ENCODE assay signal across 24 cellular contexts in genomic region chr14:54703082-54703481, GRCh38.
"Had no signal": no experiment of that assay in that cellular context is flagged by ENCODE, and none has a peak within 500 bp of the region (broad histone marks: within the 10 kb centered on the region; RNA-seq: fewer than 3 reads in every experiment).

No MANE protein-coding gene starts in this region.

- DNase-seq: effector memory CD4-positive, alpha-beta T cell; heart right ventricle; hypothalamus; kidney glomerular epithelial cell; lower lobe of right lung; midbrain; occipital lobe; pancreas; sigmoid colon; small intestine; stimulated activated CD4-positive, alpha-beta T cell treated with anti-CD3 and anti-CD28 coated beads, Interleukin-12 subunit alpha, Interleukin-12 subunit beta, amount 100 ng/mL, for 4 hours; stimulated activated CD4-positive, alpha-beta T cell treated with anti-CD3 and anti-CD28 coated beads, Interleukin-2, amount 100 ng/mL, for 48 hours; stimulated activated naive CD4-positive, alpha-beta T cell treated with Interleukin-2 at 50 U/mL for 16 hours; thyroid gland; upper lobe of left lung had no signal

- H3K4me3 ChIP-seq: heart right ventricle, lower lobe of right lung, neural progenitor cell, pancreas, sigmoid colon, suprapubic skin, thyroid gland, upper lobe of left lung had no signal

- H3K36me3 Mint-ChIP-seq: natural killer cell treated with Interleukin-12 subunit alpha and Interleukin-12 subunit beta and Interleukin-15 and Interleukin-18, amount 100 ng/mL, for 72 hours had no signal

- ATAC-seq: esophagus mucosa; heart right ventricle; lower lobe of right lung; natural killer cell treated with Interleukin-12 subunit alpha and Interleukin-12 subunit beta and Interleukin-15 and Interleukin-18, amount 100 ng/mL, for 72 hours; pancreas had no signal

- H3K27ac Mint-ChIP-seq: natural killer cell treated with Interleukin-12 subunit alpha and Interleukin-12 subunit beta and Interleukin-15 and Interleukin-18, amount 100 ng/mL, for 72 hours; neural progenitor cell; progenitor cell of endocrine pancreas had no signal

- FAIRE-seq: endometrium, frontal cortex, islet of Langerhans, pancreas, small intestine had no signal

- H3K4me3 Mint-ChIP-seq: memory B cell; natural killer cell treated with Interleukin-12 subunit alpha and Interleukin-12 subunit beta and Interleukin-15 and Interleukin-18, amount 100 ng/mL, for 72 hours; neural progenitor cell had no signal

- H3K27me3 ChIP-seq: heart right ventricle, neural progenitor cell, pancreas, sigmoid colon, suprapubic skin, thyroid gland, upper lobe of left lung had no signal

- H3K36me3 ChIP-seq: neural progenitor cell, pancreas, thyroid gland had no signal

- H2AFZ ChIP-seq: neural progenitor cell had no signal

- H3K27ac ChIP-seq: lower lobe of right lung, neural progenitor cell, pancreas, sigmoid colon, suprapubic skin, thyroid gland, upper lobe of left lung had no signal

- H3K9ac ChIP-seq: neural progenitor cell had no signal

- H3K9me3 Mint-ChIP-seq: memory B cell; natural killer cell treated with Interleukin-12 subunit alpha and Interleukin-12 subunit beta and Interleukin-15 and Interleukin-18, amount 100 ng/mL, for 72 hours; neural progenitor cell had no signal

- H3K4me2 ChIP-seq: neural progenitor cell had no signal

- H3K27me3 Mint-ChIP-seq: memory B cell had no signal

- H3K9me3 ChIP-seq: heart right ventricle, lower lobe of right lung, pancreas, sigmoid colon, suprapubic skin, thyroid gland, upper lobe of left lung had no signal
